8 cellular contexts compared by ENCODE assay signal in genomic region chr19:48899781-48900476, GRCh38. TPM values are rescaled to one million over a fixed set of nuclear protein-coding genes. Genes with fewer than 3 reads are reported as not detected.
DNase-seq lines count a peak whose midpoint lies in the region; FAIRE-seq and TF ChIP-seq lines count a peak whose summit lies in the region.

Gene NUCB1, plus strand, starts transcription at chr19:48900312. Its CDS starts 485 bp downstream, at chr19:48900797.

- H4K20me1 ChIP-seq in SK-N-SH (ENCODE audit: insufficient read depth) = no peaks in the 10 kb centered on the region

- peaks cover 9% of the 10 kb centered on the region for H3F3A ChIP-seq in SK-N-SH (replicated peaks; ENCODE audit: insufficient read depth)

- H3K27me3 ChIP-seq in SK-N-SH (ENCODE audit: insufficient read depth) = no peaks in the 10 kb centered on the region

- H3K36me3 ChIP-seq in SK-N-SH (replicated peaks in 1 of 2; ENCODE audit: control insufficient read depth in 1 of 2, insufficient read depth in 2 of 2, low read length in 1 of 2) = peaks cover 2 to 10% of the 10 kb centered on the region in 2 experiments

- no peaks in the 10 kb centered on the region for H3K9me2 ChIP-seq in SK-N-SH

- POLR2A ChIA-PET in HEK293T (lab: Yijun Ruan, JAX) (interaction anchor here (0.8 to 3.2 kb wide), 9 partner anchors 9 to 109 kb away, joined by 3 to 40 read pairs (median 4); partner anchors contain the start of genes FTL and PPP1R15A), SK-N-SH (lab: Yijun Ruan, JAX) (interaction anchor here (1.3 to 2.4 kb wide), 4 partner anchors 11 to 54 kb away, joined by 4 to 11 read pairs (median 7); partner anchors contain the start of genes BAX and PPP1R15A)

- WGBS in SK-N-SH (ENCODE audit: low lambda C conversion rate) = 6% methylated on average over 34 of the region's 34 CpGs

- H3K9me3 ChIP-seq in SK-N-SH = no peaks in the 10 kb centered on the region

- DNase-seq in HEK293T (ENCODE audit: extremely low spot score) (peak; percentile 99), NCI-H1048 (lab: John Stamatoyannopoulos, UW) (peak; percentile 96), SK-N-SH (peak; percentile 98), germinal center (ENCODE audit: low spot score) (peak; percentile 99), non-pigmented ciliary epithelial cell (ENCODE audit: low read depth) (peak; percentile 86), superior temporal gyrus (ENCODE audit: extremely low spot score) (peak; percentile 99)
- peak; percentile 99 for DNase-seq in activated naive CD4-positive, alpha-beta T cell treated with anti-CD3 and anti-CD28 coated beads, Interleukin-2, amount 50 U/mL, for 16 hours

- peaks cover 0 to 9% of the 10 kb centered on the region in 2 experiments; a peak in 1 of 4 replicates for H3K4me1 ChIP-seq in SK-N-SH (ENCODE audit: control insufficient read depth in 1 of 2, insufficient read depth in 2 of 2, low read depth in 1 of 2, low read length in 1 of 2)

- peak within 1 kb of the TSS; percentile 70 to 90 for H3K27ac ChIP-seq in SK-N-SH (ENCODE audit: low read depth in 2 of 2, low read length in 1 of 2)

- peak within 1 kb of the TSS; percentile 76 for H3K4me2 ChIP-seq in SK-N-SH

- TF ChIP-seq EP300 in SK-N-SH (IDR thresholded peaks at IDR 0.05; ENCODE audit: borderline replicate concordance in 1 of 2, low read depth in 1 of 2, low read length in 1 of 2) = peak in 1 of 2 experiments; percentile 72; a peak in 1 of 4 replicates

- CTCF ChIA-PET in HEK293T (lab: Yijun Ruan, JAX) (interaction anchor here (0.9 kb wide), 1 partner anchor 71 kb away, joined by 3 read pairs; no protein-coding TSS in a partner anchor), SK-N-SH (lab: Yijun Ruan, JAX) (interaction anchor here (1.5 to 1.8 kb wide), 2 partner anchors 64 to 71 kb away, joined by 4 to 6 read pairs; partner anchors contain the start of gene HSD17B14)

- peak within 1 kb of the TSS; percentile 93 for H2AFZ ChIP-seq in SK-N-SH (ENCODE audit: low read depth)

- TF ChIP-seq CTCF in SK-N-SH (IDR thresholded peaks at IDR 0.05) = peak; percentile 32; the same call in 1 of the 2 replicates

- peak within 1 kb of the TSS; percentile 79 for H3K9ac ChIP-seq in SK-N-SH

- TF ChIP-seq RAD21 in SK-N-SH (IDR thresholded peaks at IDR 0.05; ENCODE audit: low read length) = 0 out of 2 replicates have a peak, but pooled peaks have one; percentile 12

- peak within 1 kb of the TSS; percentile 85 for H3K4me3 ChIP-seq in SK-N-SH (ENCODE audit: low read depth in 2 of 2, low read length in 1 of 2)

- peak; percentile 99 for FAIRE-seq in G401.6 (lab: Jason Lieb, UNC)

- H3K79me2 ChIP-seq in SK-N-SH (ENCODE audit: insufficient read depth) = peaks cover 25% of the 10 kb centered on the region

TF ChIP-seq in HEK293T, 16 proteins besides CTCF, POLR2A, EP300 and RAD21:
- no peak for TF ChIP-seq ARNT (IDR thresholded peaks at IDR 0.05)
- peak; percentile 78 for TF ChIP-seq L3MBTL2 (conservative IDR thresholded peaks at IDR 0.05)
- no peak for TF ChIP-seq FOXA1 (IDR thresholded peaks at IDR 0.05)
- TF ChIP-seq BHLHE40 (IDR thresholded peaks at IDR 0.05; ENCODE audit: borderline replicate concordance) = no peak
- no peak for TF ChIP-seq FOXK2 (IDR thresholded peaks at IDR 0.05)
- no peak for TF ChIP-seq SP1 (IDR thresholded peaks at IDR 0.05)
- no peak for TF ChIP-seq CTBP1 (IDR thresholded peaks at IDR 0.05; ENCODE audit: borderline replicate concordance)
- TF ChIP-seq SUZ12 (IDR thresholded peaks at IDR 0.05) = no peak
- no peak for TF ChIP-seq TARDBP (IDR thresholded peaks at IDR 0.05)
- TF ChIP-seq ZNF384 (IDR thresholded peaks at IDR 0.05) = no peak
- peak; percentile 27; the same call in 1 of the 2 replicates for TF ChIP-seq ELF4 (IDR thresholded peaks at IDR 0.05)
- TF ChIP-seq, protein P1, sequence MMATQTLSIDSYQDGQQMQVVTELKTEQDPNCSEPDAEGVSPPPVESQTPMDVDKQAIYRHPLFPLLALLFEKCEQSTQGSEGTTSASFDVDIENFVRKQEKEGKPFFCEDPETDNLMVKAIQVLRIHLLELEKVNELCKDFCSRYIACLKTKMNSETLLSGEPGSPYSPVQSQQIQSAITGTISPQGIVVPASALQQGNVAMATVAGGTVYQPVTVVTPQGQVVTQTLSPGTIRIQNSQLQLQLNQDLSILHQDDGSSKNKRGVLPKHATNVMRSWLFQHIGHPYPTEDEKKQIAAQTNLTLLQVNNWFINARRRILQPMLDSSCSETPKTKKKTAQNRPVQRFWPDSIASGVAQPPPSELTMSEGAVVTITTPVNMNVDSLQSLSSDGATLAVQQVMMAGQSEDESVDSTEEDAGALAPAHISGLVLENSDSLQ (IDR thresholded peaks at IDR 0.05) = no peak
- TF ChIP-seq HDGF (IDR thresholded peaks at IDR 0.05; ENCODE audit: borderline replicate concordance) = peak; percentile 93; the same call in 1 of the 2 replicates
- no peak for TF ChIP-seq FOXM1 (IDR thresholded peaks at IDR 0.05; ENCODE audit: borderline replicate concordance)

TF ChIP-seq in SK-N-SH, 30 proteins besides CTCF, POLR2A, EP300 and RAD21 (continues in another document):
- TF ChIP-seq USF1 (IDR thresholded peaks at IDR 0.05; ENCODE audit: borderline replicate concordance, low read depth) (no peak), NFIC (IDR thresholded peaks at IDR 0.05; ENCODE audit: borderline replicate concordance) (no peak), TCF12 (IDR thresholded peaks at IDR 0.05) (no peak), POLR2AphosphoS5 (IDR thresholded peaks at IDR 0.05; ENCODE audit: low read depth, low read length) (0 out of 2 replicates have a peak, but pooled peaks have one; percentile 33), TEAD4 (IDR thresholded peaks at IDR 0.05; ENCODE audit: borderline replicate concordance, insufficient read depth) (no peak), ELF1 (IDR thresholded peaks at IDR 0.05) (peak; percentile 79), GATA2 (CRISPR knock-in tag; IDR thresholded peaks at IDR 0.05) (no peak), RCOR1 (IDR thresholded peaks at IDR 0.05; ENCODE audit: low read length) (peak; percentile 23; the same call in 1 of the 2 replicates), TAF1 (IDR thresholded peaks at IDR 0.05; ENCODE audit: borderline replicate concordance, low read depth, low read length) (no peak; the same call in 1 of the 2 replicates), RXRA (IDR thresholded peaks at IDR 0.05; ENCODE audit: borderline replicate concordance, low read depth) (no peak), FOSL2 (IDR thresholded peaks at IDR 0.05; ENCODE audit: borderline replicate concordance, low read depth) (no peak), SIN3A (IDR thresholded peaks at IDR 0.05; ENCODE audit: borderline replicate concordance, low read depth, low read length) (peak; percentile 8; the same call in 1 of the 2 replicates), YY1 (IDR thresholded peaks at IDR 0.05; ENCODE audit: low read depth) (0 out of 2 replicates have a peak, but pooled peaks have one; percentile 49), PBX3 (IDR thresholded peaks at IDR 0.05) (0 out of 2 replicates have a peak, but pooled peaks have one; percentile 4)
- TF ChIP-seq, protein P2, sequence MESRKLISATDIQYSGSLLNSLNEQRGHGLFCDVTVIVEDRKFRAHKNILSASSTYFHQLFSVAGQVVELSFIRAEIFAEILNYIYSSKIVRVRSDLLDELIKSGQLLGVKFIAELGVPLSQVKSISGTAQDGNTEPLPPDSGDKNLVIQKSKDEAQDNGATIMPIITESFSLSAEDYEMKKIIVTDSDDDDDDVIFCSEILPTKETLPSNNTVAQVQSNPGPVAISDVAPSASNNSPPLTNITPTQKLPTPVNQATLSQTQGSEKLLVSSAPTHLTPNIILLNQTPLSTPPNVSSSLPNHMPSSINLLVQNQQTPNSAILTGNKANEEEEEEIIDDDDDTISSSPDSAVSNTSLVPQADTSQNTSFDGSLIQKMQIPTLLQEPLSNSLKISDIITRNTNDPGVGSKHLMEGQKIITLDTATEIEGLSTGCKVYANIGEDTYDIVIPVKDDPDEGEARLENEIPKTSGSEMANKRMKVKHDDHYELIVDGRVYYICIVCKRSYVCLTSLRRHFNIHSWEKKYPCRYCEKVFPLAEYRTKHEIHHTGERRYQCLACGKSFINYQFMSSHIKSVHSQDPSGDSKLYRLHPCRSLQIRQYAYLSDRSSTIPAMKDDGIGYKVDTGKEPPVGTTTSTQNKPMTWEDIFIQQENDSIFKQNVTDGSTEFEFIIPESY (IDR thresholded peaks at IDR 0.05; ENCODE audit: borderline replicate concordance, low read depth) = no peak

RNA-seq across cellular contexts. Expression of gene NUCB1, which starts in this region (rescaled TPM):
- 259 and 397 TPM in 2 replicates for polyA plus RNA-seq in SK-N-SH (2012; rRNA removed)
- polyA plus RNA-seq in SK-N-SH (2012; cell fraction: cytosol; rRNA removed) = 165 and 222 TPM in 2 replicates
- 315 and 460 TPM in 2 replicates for polyA plus RNA-seq in SK-N-SH (2012; cell fraction: nucleus; rRNA removed)

Comparison
In these comparisons a context has a peak if more than half of its experiments do, and no peak if none do; other contexts are left out.
1. Peak in every context shown above with its lines: DNase-seq, H3K4me3 ChIP-seq and H3K27ac ChIP-seq.